In genomic region chr2:171160630-171161424, GRCh38 we compare ENCODE assay signal across 8 cellular contexts. TPM values are rescaled to one million over a fixed set of nuclear protein-coding genes. Genes with fewer than 3 reads are reported as not detected.
DNase-seq lines count a peak whose midpoint lies in the region; ATAC-seq and TF ChIP-seq lines count a peak whose summit lies in the region.

TSS of gene TLK1 (minus strand) at chr2:171160893. CDS start at chr2:171160428, 465 bp downstream.

- peak within 1 kb of the TSS; percentile 95 for H3K9ac ChIP-seq in endocrine pancreas (ENCODE audit: control insufficient read depth, insufficient read depth, low read length)

- no peaks in the 10 kb centered on the region for H3K27me3 ChIP-seq in CD4-positive, alpha-beta T cell (ENCODE audit: control insufficient read depth, insufficient read depth, low read length)
- no peaks in the 10 kb centered on the region for H3K27me3 ChIP-seq in endocrine pancreas (ENCODE audit: control insufficient read depth, insufficient read depth, low read length)

- peaks cover 8% of the 10 kb centered on the region for H3K4me1 ChIP-seq in endocrine pancreas (ENCODE audit: control insufficient read depth, insufficient read depth, low read length)

- no peaks in the 10 kb centered on the region for H3K36me3 ChIP-seq in endocrine pancreas (ENCODE audit: control insufficient read depth, insufficient read depth, low read length)

- intact Hi-C loops in CD4-positive, alpha-beta T cell (cut with DNase I, micrococcal nuclease): loop anchor here (2.0 to 10.0 kb wide), 4 partner anchors 46 to 271 kb away; partner anchors contain the start of genes DCAF17 (in 1 of the 2) and METTL8 (in 1 of the 2)

- CTCF ChIA-PET in CD4-positive, alpha-beta T cell (lab: Charles Lee): interaction anchor here (1.0 to 2.3 kb wide), 5 partner anchors 10 to 273 kb away, joined by 3 to 18 read pairs (median 4); partner anchors contain the start of genes DCAF17, GORASP2 and METTL8

- H3K4me3 Mint-ChIP-seq in CD4-positive, alpha-beta T cell: peak within 1 kb of the TSS; percentile 96

- H3K9me3 ChIP-seq in CD4-positive, alpha-beta T cell (ENCODE audit: control insufficient read depth, low read length): no peaks in the 10 kb centered on the region
- H3K9me3 ChIP-seq in endocrine pancreas (ENCODE audit: control insufficient read depth, low read length): no peaks in the 10 kb centered on the region

- peak within 1 kb of the TSS; percentile 97 for H3K4me3 ChIP-seq in endocrine pancreas (ENCODE audit: control insufficient read depth, insufficient read depth, low read length)

- H3K36me3 Mint-ChIP-seq in CD4-positive, alpha-beta T cell (ENCODE audit: low read depth): peaks cover 21% of the 10 kb centered on the region

- H3K27me3 Mint-ChIP-seq in CD4-positive, alpha-beta T cell: no peaks in the 10 kb centered on the region

- no peaks in the 10 kb centered on the region for H3K9me3 Mint-ChIP-seq in CD4-positive, alpha-beta T cell

- peak within 1 kb of the TSS; percentile 95 for H3K27ac ChIP-seq in CD4-positive, alpha-beta T cell (ENCODE audit: low read depth, low read length)

- peak within 1 kb of the TSS; percentile 95 for H3K27ac Mint-ChIP-seq in CD4-positive, alpha-beta T cell

- no peak for TF ChIP-seq CTCF in CD4-positive, alpha-beta T cell (IDR thresholded peaks at IDR 0.05)

- POLR2A ChIA-PET in CD4-positive, alpha-beta T cell (lab: Charles Lee): interaction anchor here (0.7 to 4.5 kb wide), 13 partner anchors 11 to 274 kb away, joined by 3 to 43 read pairs (median 4); partner anchors contain the start of genes DCAF17, GORASP2 and METTL8

- peak; percentile 63 to 86 (median 76) for DNase-seq in CD4-positive, alpha-beta T cell
- DNase-seq in NOMO-1 treated with DMSO at 0.1 percent for 48 hours (lab: John Stamatoyannopoulos, UW; ENCODE audit: unreplicated experiment) (peak; percentile 74), mesenteric fat pad (ENCODE audit: low spot score) (peak; percentile 91)
- DNase-seq in activated CD8-positive, alpha-beta memory T cell treated with anti-CD3 and anti-CD28 coated beads for 4 hours (ENCODE audit: low read depth in 2 of 2): peak; percentile 48 to 51
- DNase-seq in stimulated activated CD8-positive, alpha-beta memory T cell treated with anti-CD3 and anti-CD28 coated beads, Interleukin-15, amount 100 ng/mL, for 24 hours (ENCODE audit: low read depth): peak; percentile 36

- H3K4me1 Mint-ChIP-seq in CD4-positive, alpha-beta T cell (ENCODE audit: low read depth): peaks cover 71% of the 10 kb centered on the region

- peak; percentile 65 for ATAC-seq in CD4-positive, alpha-beta T cell (ENCODE audit: poor library complexity)
- ATAC-seq in GM19397 (IDR thresholded peaks at IDR 0.05; ENCODE audit: unreplicated experiment) (peak; percentile 62), HG03565 (IDR thresholded peaks at IDR 0.05; ENCODE audit: unreplicated experiment) (peak; percentile 47)

RNA-seq across cellular contexts. Expression of gene TLK1, which starts in this region (rescaled TPM):
- 100 to 1,000 TPM; 135 to 138 TPM for total RNA-seq in CD4-positive, alpha-beta T cell
- total RNA-seq in mesenteric fat pad: 49.6 TPM

Comparison
In these comparisons a context has a peak if more than half of its experiments do, and no peak if none do; other contexts are left out.
1. Peak in every context shown above with its lines: DNase-seq, ATAC-seq, H3K4me3 ChIP-seq and H3K27ac ChIP-seq.
2. DNase-seq: peak in every context shown above with its lines; median percentile 91 in mesenteric fat pad; 76 in CD4-positive, alpha-beta T cell; 74 in NOMO-1 treated with DMSO at 0.1 percent for 48 hours; 50 in activated CD8-positive, alpha-beta memory T cell treated with anti-CD3 and anti-CD28 coated beads for 4 hours; 36 in stimulated activated CD8-positive, alpha-beta memory T cell treated with anti-CD3 and anti-CD28 coated beads, Interleukin-15, amount 100 ng/mL, for 24 hours.